In genomic region chr5:151005975-151006576, GRCh38 we compare ENCODE assay signal across 11 cellular contexts. TPM values are rescaled to one million over a fixed set of nuclear protein-coding genes. Genes with fewer than 3 reads are reported as not detected.
DNase-seq lines count a peak whose midpoint lies in the region; ATAC-seq and TF ChIP-seq lines count a peak whose summit lies in the region.
"Had no signal": no experiment of that assay in that cellular context is flagged by ENCODE, and none has a peak within 500 bp of the region (broad histone marks: within the 10 kb centered on the region; RNA-seq: fewer than 3 reads in every experiment).

No MANE protein-coding gene starts in this region.

- H3K36me3 Mint-ChIP-seq in progenitor cell of endocrine pancreas (ENCODE audit: insufficient read depth): no peaks in the 10 kb centered on the region
- H3K36me3 Mint-ChIP-seq in activated naive CD4-positive, alpha-beta T cell treated with anti-CD3 and anti-CD28 coated beads for 36 hours (ENCODE audit: low read depth): no peaks in the 10 kb centered on the region
- H3K36me3 Mint-ChIP-seq in Calu3 (ENCODE audit: insufficient read depth, unreplicated experiment): no peaks in the 10 kb centered on the region
- peaks cover 2% of the 10 kb centered on the region for H3K36me3 Mint-ChIP-seq in effector memory CD8-positive, alpha-beta T cell (ENCODE audit: insufficient read depth)
- H3K36me3 Mint-ChIP-seq: CD4-positive, alpha-beta memory T cell had no signal

- H2AFZ ChIP-seq in PC-3 (ENCODE audit: low read length): no peak overlapping the region

- H3K27ac Mint-ChIP-seq in progenitor cell of endocrine pancreas (peak overlapping the region; percentile 57), Calu3 (ENCODE audit: unreplicated experiment) (no peak overlapping the region)
- no peak overlapping the region for H3K27ac Mint-ChIP-seq in activated naive CD4-positive, alpha-beta T cell treated with anti-CD3 and anti-CD28 coated beads for 36 hours
- H3K27ac Mint-ChIP-seq in effector memory CD8-positive, alpha-beta T cell: no peak overlapping the region
- H3K27ac Mint-ChIP-seq: CD4-positive, alpha-beta memory T cell had no signal

- 0 out of 2 replicates have a peak, but pooled peaks have one; percentile 9 for ATAC-seq in PC-3
- ATAC-seq in heart left ventricle: peak; percentile 58 to 85 (median 74)
- no peak for ATAC-seq in HG02938 (IDR thresholded peaks at IDR 0.05; ENCODE audit: unreplicated experiment)
- ATAC-seq in effector memory CD8-positive, alpha-beta T cell (replicated peaks): no peak

- CTCF ChIA-PET in PC-3 (lab: Charles Lee): no interaction called here
- CTCF ChIA-PET in activated naive CD4-positive, alpha-beta T cell treated with anti-CD3 and anti-CD28 coated beads for 36 hours (lab: Charles Lee): interaction anchor here (0.9 to 1.5 kb wide), 3 partner anchors 43 to 159 kb away, joined by 3 to 4 read pairs (median 4); no protein-coding TSS in a partner anchor
- CTCF ChIA-PET in Calu3 (lab: Charles Lee): no interaction called here

- TF ChIP-seq CTCF in AG10803 (conservative IDR thresholded peaks at IDR 0.05; ENCODE audit: low read length) (no peak), PC-3 (conservative IDR thresholded peaks at IDR 0.05; ENCODE audit: low read depth, low read length) (no peak), heart left ventricle (IDR thresholded peaks at IDR 0.05) (no peak), progenitor cell of endocrine pancreas (IDR thresholded peaks at IDR 0.05; ENCODE audit: unreplicated experiment) (no peak), Calu3 (IDR thresholded peaks at IDR 0.05; ENCODE audit: unreplicated experiment) (no peak)

- H3K4me1 ChIP-seq in PC-3 (ENCODE audit: insufficient read depth, low read length) (no peaks in the 10 kb centered on the region), heart left ventricle (peaks cover 0 to 51% (median 29%) of the 10 kb centered on the region in 12 donors)

- H3K4me1 Mint-ChIP-seq in progenitor cell of endocrine pancreas (ENCODE audit: low read depth) (peaks cover 27% of the 10 kb centered on the region), Calu3 (ENCODE audit: low read depth, unreplicated experiment) (no peaks in the 10 kb centered on the region)
- H3K4me1 Mint-ChIP-seq in activated naive CD4-positive, alpha-beta T cell treated with anti-CD3 and anti-CD28 coated beads for 36 hours (ENCODE audit: low read depth): no peaks in the 10 kb centered on the region
- no peaks in the 10 kb centered on the region for H3K4me1 Mint-ChIP-seq in effector memory CD8-positive, alpha-beta T cell (ENCODE audit: low read depth in 2 of 2)
- H3K4me1 Mint-ChIP-seq: CD4-positive, alpha-beta memory T cell had no signal

- H3K9me2 ChIP-seq in PC-3 (replicated peaks; ENCODE audit: low read length): no peaks in the 10 kb centered on the region

- no peak for TF ChIP-seq POLR2A in heart left ventricle (IDR thresholded peaks at IDR 0.05)

- H3K9me3 Mint-ChIP-seq in progenitor cell of endocrine pancreas (ENCODE audit: low read depth) (no peaks in the 10 kb centered on the region), Calu3 (ENCODE audit: low read depth, unreplicated experiment) (no peaks in the 10 kb centered on the region)
- H3K9me3 Mint-ChIP-seq in activated naive CD4-positive, alpha-beta T cell treated with anti-CD3 and anti-CD28 coated beads for 36 hours: no peaks in the 10 kb centered on the region
- H3K9me3 Mint-ChIP-seq in effector memory CD8-positive, alpha-beta T cell: no peaks in the 10 kb centered on the region
- H3K9me3 Mint-ChIP-seq: CD4-positive, alpha-beta memory T cell had no signal

- no peak overlapping the region for H3K9ac ChIP-seq in PC-3 (ENCODE audit: low read length)

- H3K9me3 ChIP-seq in PC-3 (ENCODE audit: low read length): no peaks in the 10 kb centered on the region
- no peaks in the 10 kb centered on the region for H3K9me3 ChIP-seq in heart left ventricle

- BruUV-seq in PC-3 (replicated peaks; lab: Mats Ljungman, UMichigan) (no TSS peak), Calu3 (replicated peaks; lab: Mats Ljungman, UMichigan) (no TSS peak)

- POLR2A ChIA-PET in PC-3 (lab: Charles Lee; ENCODE audit: unreplicated experiment): no interaction called here

- H3K4me2 ChIP-seq in PC-3 (ENCODE audit: low read length): no peak overlapping the region

- no peak overlapping the region for H3K4me3 Mint-ChIP-seq in progenitor cell of endocrine pancreas (ENCODE audit: low read depth)
- H3K4me3 Mint-ChIP-seq in activated naive CD4-positive, alpha-beta T cell treated with anti-CD3 and anti-CD28 coated beads for 36 hours: no peak overlapping the region
- no peak overlapping the region for H3K4me3 Mint-ChIP-seq in Calu3 (ENCODE audit: low read depth, unreplicated experiment)
- no peak overlapping the region for H3K4me3 Mint-ChIP-seq in effector memory CD8-positive, alpha-beta T cell
- H3K4me3 Mint-ChIP-seq: CD4-positive, alpha-beta memory T cell had no signal

- H3K4me3 ChIP-seq in AG10803 (ENCODE audit: low read length) (no peak overlapping the region), PC-3 (ENCODE audit: low read length) (no peak overlapping the region), heart left ventricle (no peak overlapping the region)

- intact Hi-C loops in PC-3 (cut with micrococcal nuclease) (no loop called here), heart left ventricle (cut with DNase I) (loop anchor here in 2 of 10 donors (5.0 to 10.0 kb wide), 2 partner anchors 41 to 229 kb away; no protein-coding TSS in a partner anchor), Calu3 (cut with micrococcal nuclease; ENCODE audit: unreplicated experiment) (loop anchor here (10.0 kb wide), 1 partner anchor 439 kb away; the partner anchor contains the start of gene SLC36A1)
- intact Hi-C loops in activated naive CD4-positive, alpha-beta T cell treated with anti-CD3 and anti-CD28 coated beads for 36 hours (cut with micrococcal nuclease): loop anchor here (10.0 kb wide), 1 partner anchor 309 kb away; no protein-coding TSS in a partner anchor

- no peaks in the 10 kb centered on the region for H3K79me2 ChIP-seq in PC-3 (ENCODE audit: low read length)

- no peaks in the 10 kb centered on the region for H3F3A ChIP-seq in PC-3 (ENCODE audit: low read length, unreplicated experiment)

- H3K27me3 Mint-ChIP-seq in progenitor cell of endocrine pancreas: peaks cover 10% of the 10 kb centered on the region
- H3K27me3 Mint-ChIP-seq in activated naive CD4-positive, alpha-beta T cell treated with anti-CD3 and anti-CD28 coated beads for 36 hours (ENCODE audit: low read depth): no peaks in the 10 kb centered on the region
- H3K27me3 Mint-ChIP-seq in Calu3 (ENCODE audit: unreplicated experiment): peaks cover 21% of the 10 kb centered on the region
- peaks cover 17 to 47% of the 10 kb centered on the region in 2 donors for H3K27me3 Mint-ChIP-seq in effector memory CD8-positive, alpha-beta T cell

- no peaks in the 10 kb centered on the region for H3K36me3 ChIP-seq in PC-3 (ENCODE audit: low read depth, low read length)
- no peaks in the 10 kb centered on the region for H3K36me3 ChIP-seq in heart left ventricle

- no peak overlapping the region for H3K27ac ChIP-seq in PC-3 (ENCODE audit: low read length)
- H3K27ac ChIP-seq in heart left ventricle: peak overlapping the region; percentile 61 to 89 (median 79)

- no peaks in the 10 kb centered on the region for H4K20me1 ChIP-seq in PC-3 (ENCODE audit: low read length)

- WGBS in heart left ventricle, 4 donors: 14 to 23% (median 19%) methylated on average over 7 of the region's 7 CpGs

- H3K27me3 ChIP-seq in PC-3 (ENCODE audit: low read length): no peaks in the 10 kb centered on the region
- no peaks in the 10 kb centered on the region for H3K27me3 ChIP-seq in heart left ventricle

- DNase-seq in AG10803 (ENCODE audit: low read depth) (peak; percentile 55), PC-3 (no peak), heart left ventricle (peak; percentile 68 to 88 (median 70)), progenitor cell of endocrine pancreas (ENCODE audit: low spot score, unreplicated experiment) (no peak), Calu3 (no peak)
- no peak for DNase-seq in activated naive CD4-positive, alpha-beta T cell treated with anti-CD3 and anti-CD28 coated beads for 36 hours
- DNase-seq in effector memory CD8-positive, alpha-beta T cell: no peak
- DNase-seq: activated CD8-positive, alpha-beta memory T cell treated with anti-CD3 and anti-CD28 coated beads, Interleukin-2, amount 50 U/mL, for 4 hours; CD4-positive, alpha-beta memory T cell; kidney glomerular epithelial cell had no signal

RNA-seq across cellular contexts. Expression of gene GPX3, which starts 14.3 kb away (rescaled TPM):
- total RNA-seq in PC-3 (2014; rRNA removed) (not detected in 2 replicates), heart left ventricle (1,000 to 10,000 TPM in 2 of 9 donors, 100 to 1,000 TPM in 7; 416 to 1,563 (median 738) TPM), progenitor cell of endocrine pancreas (28.2 and 34.1 TPM in 2 replicates), Calu3 (2022) (not detected in 2 replicates)
- 1,000 to 10,000 TPM in 1 of 2 donors, 100 to 1,000 TPM in 1; 819 to 1,415 TPM for polyA plus RNA-seq in heart left ventricle
- not detected for total RNA-seq in activated naive CD4-positive, alpha-beta T cell treated with anti-CD3 and anti-CD28 coated beads for 36 hours
- total RNA-seq: CD4-positive, alpha-beta memory T cell had no signal

Comparison
In these comparisons a context has a peak if more than half of its experiments do, and no peak if none do; other contexts are left out.
1. DNase-seq: peak in AG10803 (single experiment) and heart left ventricle (5 of 5); none in PC-3 (single experiment), progenitor cell of endocrine pancreas (single experiment), activated naive CD4-positive, alpha-beta T cell treated with anti-CD3 and anti-CD28 coated beads for 36 hours (single experiment), Calu3 (single experiment) and effector memory CD8-positive, alpha-beta T cell (0 of 3).
2. ATAC-seq: peak in PC-3 (single experiment) and heart left ventricle (4 of 4); none in HG02938 (single experiment) and effector memory CD8-positive, alpha-beta T cell (single experiment).
3. RNA of gene GPX3, which starts 14.3 kb away (total RNA-seq): 416 to 1,563 TPM in heart left ventricle and 28.2 to 34.1 TPM in progenitor cell of endocrine pancreas; not detected in activated naive CD4-positive, alpha-beta T cell treated with anti-CD3 and anti-CD28 coated beads for 36 hours, not detected in PC-3 and not detected in Calu3; every median in the first group is over 10 times any median in the second.